In the genomic region with DNA sequence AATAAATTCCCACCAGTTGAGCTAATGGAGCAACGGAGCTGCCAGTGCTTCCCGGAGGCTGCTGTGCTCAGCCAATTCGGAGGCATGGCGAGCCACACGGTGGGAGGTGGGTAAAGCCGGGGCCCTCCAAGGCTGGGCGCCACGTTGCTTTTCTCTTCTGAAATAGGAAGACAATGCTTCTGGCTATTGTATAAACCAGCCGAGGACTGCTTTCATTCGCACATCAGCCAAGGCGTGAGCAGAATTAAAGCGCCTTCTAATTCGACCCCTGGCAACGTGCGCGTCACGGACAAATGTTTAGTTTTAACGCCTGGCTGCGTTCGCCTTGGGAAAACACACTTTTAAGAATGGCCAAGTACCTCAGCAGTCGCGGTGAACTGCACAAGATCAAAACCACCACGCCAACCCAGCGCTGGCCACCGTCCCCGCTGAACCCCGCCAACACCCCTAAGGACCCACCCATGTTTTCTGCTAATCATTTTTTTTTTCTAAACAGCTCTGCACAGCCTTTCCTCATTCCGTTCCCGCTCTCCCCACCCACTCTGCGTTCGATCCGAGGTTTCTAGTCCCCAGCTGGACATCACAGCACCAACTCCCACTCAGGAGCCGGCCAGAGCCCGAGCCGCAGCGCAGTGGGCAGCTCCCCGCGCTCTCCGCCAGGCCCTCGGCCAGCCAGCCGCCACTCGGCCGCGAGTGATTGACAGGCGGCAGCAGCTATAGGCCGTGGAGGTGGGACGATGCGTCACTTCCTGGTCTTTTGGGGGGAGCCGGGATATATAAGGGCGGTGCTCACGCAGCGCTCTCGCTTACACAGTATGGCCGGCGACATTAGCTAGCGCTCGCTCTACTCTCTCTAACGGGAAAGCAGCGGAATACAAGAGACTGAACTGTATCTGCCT, we compare ENCODE assay signal across 8 cellular contexts. TPM values are rescaled to one million over a fixed set of nuclear protein-coding genes. Genes with fewer than 3 reads are reported as not detected.
A peak's percentile ranks its signal among the peaks of the same experiment; 100 is the strongest.
DNase-seq lines count a peak whose midpoint lies in the region; ATAC-seq, FAIRE-seq and TF ChIP-seq lines count a peak whose summit lies in the region.

A gene (plus strand): TSS at position 805 of the 899 bp plus-strand sequence. CDS start 321 bp downstream, outside the sequence.

- peaks cover 0 to 2% of the 10 kb centered on the region in 2 experiments for H3K27me3 ChIP-seq in endothelial cell of umbilical vein (ENCODE audit: control insufficient read depth in 2 of 2, insufficient read depth in 2 of 2, low read length in 2 of 2)

- peak within 1 kb of the TSS; percentile 92 for H2AFZ ChIP-seq in OCI-LY7 (ENCODE audit: low read length)
- peak within 1 kb of the TSS; percentile 93 for H2AFZ ChIP-seq in endothelial cell of umbilical vein (ENCODE audit: low read depth, low read length)

- no peak for TF ChIP-seq CTCF in D721Med (IDR thresholded peaks at IDR 0.05; ENCODE audit: insufficient read depth, missing control alignments)
- no peak for TF ChIP-seq CTCF in OCI-LY7 (conservative IDR thresholded peaks at IDR 0.05; ENCODE audit: low read length)
- TF ChIP-seq CTCF in endothelial cell of umbilical vein (IDR thresholded peaks at IDR 0.05; ENCODE audit: extremely low read depth in 1 of 2, insufficient read depth in 1 of 2, low read depth in 1 of 2, low read length in 2 of 2): no peak

- H3K9me3 ChIP-seq in OCI-LY7 (ENCODE audit: low read length): no peaks in the 10 kb centered on the region
- no peaks in the 10 kb centered on the region for H3K9me3 ChIP-seq in endothelial cell of umbilical vein (replicated peaks; ENCODE audit: control insufficient read depth, insufficient read depth, low read length)

- DNase-seq in D721Med (ENCODE audit: insufficient read length, low spot score) (peak; percentile 78), HuH-7.5 (ENCODE audit: low spot score) (peak; percentile 95), OCI-LY7 (ENCODE audit: low spot score) (peak; percentile 98), activated T-cell treated with anti-CD3 and anti-CD28 coated beads for 1 hour (ENCODE audit: low read depth) (peak; percentile 90), endothelial cell of umbilical vein (ENCODE audit: low read depth, low spot score) (peak; percentile 97), middle frontal gyrus (ENCODE audit: extremely low spot score, low spot score) (peak; percentile 95)
- DNase-seq in stimulated activated CD8-positive, alpha-beta memory T cell treated with anti-CD3 and anti-CD28 coated beads, Interleukin-2, amount 100 ng/mL, for 48 hours (ENCODE audit: low read depth in 2 of 2): peak; percentile 86 to 88

- peak within 1 kb of the TSS; percentile 94 for H3K4me3 ChIP-seq in OCI-LY7 (ENCODE audit: low read depth, low read length, poor library complexity, severe bottlenecking)
- H3K4me3 ChIP-seq in endothelial cell of umbilical vein (replicated peaks in 1 of 3; ENCODE audit: insufficient read depth in 1 of 3, low read depth in 1 of 3, low read length in 3 of 3): peak within 1 kb of the TSS; percentile 85 to 92 (median 90)

- peak within 1 kb of the TSS; percentile 76 for H3K9ac ChIP-seq in endothelial cell of umbilical vein (replicated peaks; ENCODE audit: extremely low read depth, insufficient read depth, low read length)

- H3K9me2 ChIP-seq in OCI-LY7 (ENCODE audit: insufficient read depth, low read length): no peaks in the 10 kb centered on the region

- FAIRE-seq in D721Med (lab: Jason Lieb, UNC): no peak
- FAIRE-seq in endothelial cell of umbilical vein (lab: Jason Lieb, UNC): peak; percentile 84

- H3K27ac ChIP-seq in OCI-LY7 (ENCODE audit: low read depth, low read length, poor library complexity, severe bottlenecking) (peak within 1 kb of the TSS; percentile 73), endothelial cell of umbilical vein (ENCODE audit: insufficient read depth, low read depth, low read length) (peak within 1 kb of the TSS; percentile 60)

- peaks cover 23% of the 10 kb centered on the region for H3K4me1 ChIP-seq in OCI-LY7 (ENCODE audit: insufficient read depth, low read length, poor library complexity, severe bottlenecking)
- peaks cover 34% of the 10 kb centered on the region for H3K4me1 ChIP-seq in endothelial cell of umbilical vein (ENCODE audit: control insufficient read depth, extremely low read depth, insufficient read depth, low read length)

- ATAC-seq in GM21526 (IDR thresholded peaks at IDR 0.05; ENCODE audit: low FRiP score, unreplicated experiment): peak; percentile 65

- peak; percentile 100 for TF ChIP-seq POLR2A in endothelial cell of umbilical vein (IDR thresholded peaks at IDR 0.05; ENCODE audit: low read depth, low read length)

- intact Hi-C loops in OCI-LY7 (cut with micrococcal nuclease; ENCODE audit: unreplicated experiment) (loop anchor here (1.0 to 10.0 kb wide), 4 partner anchors 59 to 689 kb away; a partner anchor contains a TSS), endothelial cell of umbilical vein (cut with micrococcal nuclease) (loop anchor here (1.0 kb wide), 4 partner anchors 84 to 346 kb away; a partner anchor contains a TSS)

- POLR2A ChIA-PET in OCI-LY7 (lab: Charles Lee) (interaction anchor here (0.5 to 3.7 kb wide), 30 partner anchors 8 to 848 kb away, joined by 3 to 69 read pairs (median 4); a partner anchor contains a TSS), endothelial cell of umbilical vein (lab: Charles Lee) (interaction anchor here (0.6 to 2.2 kb wide), 38 partner anchors 9 to 1392 kb away, joined by 3 to 133 read pairs (median 4); a partner anchor contains a TSS)

- dilution Hi-C loops in endothelial cell of umbilical vein (cut with MboI; ENCODE audit: extremely low pct_ligation_motif_present, low sequenced_read_pairs): no loop called here

- H3K4me2 ChIP-seq in OCI-LY7 (ENCODE audit: low read length): peak within 1 kb of the TSS; percentile 91
- H3K4me2 ChIP-seq in endothelial cell of umbilical vein (ENCODE audit: insufficient read depth, low read length): peak within 1 kb of the TSS; percentile 77

- CTCF ChIA-PET in OCI-LY7 (lab: Charles Lee; ENCODE audit: unreplicated experiment): no interaction called here
- CTCF ChIA-PET in endothelial cell of umbilical vein (lab: Charles Lee): interaction anchor here (0.8 to 3.3 kb wide), 12 partner anchors 8 to 346 kb away, joined by 3 to 23 read pairs (median 4); a partner anchor contains a TSS

- no peaks in the 10 kb centered on the region for H3K9me1 ChIP-seq in endothelial cell of umbilical vein (replicated peaks; ENCODE audit: control insufficient read depth, extremely low read depth, insufficient read depth, low read length)

- BruUV-seq in OCI-LY7 (replicated peaks; lab: Mats Ljungman, UMichigan): TSS peak; percentile 83
- BruUV-seq in endothelial cell of umbilical vein (replicated peaks; lab: Mats Ljungman, UMichigan): no TSS peak

- H4K20me1 ChIP-seq in OCI-LY7 (ENCODE audit: insufficient read depth, low read length): peaks cover 35% of the 10 kb centered on the region
- peaks cover 15% of the 10 kb centered on the region for H4K20me1 ChIP-seq in endothelial cell of umbilical vein (replicated peaks; ENCODE audit: control insufficient read depth, extremely low read depth, insufficient read depth, low read length)

- H3K36me3 ChIP-seq in OCI-LY7 (ENCODE audit: insufficient read depth, low read length) (peaks cover 29% of the 10 kb centered on the region), endothelial cell of umbilical vein (ENCODE audit: control insufficient read depth in 2 of 2, extremely low read depth in 1 of 2, insufficient read depth in 2 of 2, low read length in 2 of 2) (no peaks in the 10 kb centered on the region)

- H3K79me2 ChIP-seq in OCI-LY7 (ENCODE audit: insufficient read depth, low read depth, low read length) (peaks cover 54% of the 10 kb centered on the region), endothelial cell of umbilical vein (ENCODE audit: control insufficient read depth, insufficient read depth, low read length) (peaks cover 46% of the 10 kb centered on the region)

TF ChIP-seq in endothelial cell of umbilical vein, 7 proteins besides CTCF, POLR2A, EP300 and RAD21:
- peak; percentile 99 for TF ChIP-seq POLR2AphosphoS5 (IDR thresholded peaks at IDR 0.05; ENCODE audit: insufficient read depth, low read depth, low read length)
- TF ChIP-seq GATA2 (IDR thresholded peaks at IDR 0.05; ENCODE audit: insufficient read depth, insufficient read length, low read depth, low read length): no peak
- TF ChIP-seq FOS (IDR thresholded peaks at IDR 0.05; ENCODE audit: borderline replicate concordance, insufficient read depth, low read length): peak; percentile 18
- no peak for TF ChIP-seq MYC (IDR thresholded peaks at IDR 0.05; ENCODE audit: low read depth, low read length)
- TF ChIP-seq, protein P1, sequence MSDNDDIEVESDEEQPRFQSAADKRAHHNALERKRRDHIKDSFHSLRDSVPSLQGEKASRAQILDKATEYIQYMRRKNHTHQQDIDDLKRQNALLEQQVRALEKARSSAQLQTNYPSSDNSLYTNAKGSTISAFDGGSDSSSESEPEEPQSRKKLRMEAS (IDR thresholded peaks at IDR 0.05; ENCODE audit: insufficient read depth, insufficient read length): no peak

RNA-seq across cellular contexts. Expression of the gene that starts here (rescaled TPM):
- total RNA-seq in OCI-LY7 (2014; rRNA removed; shearing (Covaris generic)): 64.2 and 74.3 TPM in 2 replicates
- total RNA-seq in OCI-LY7 (2022) (76.9 and 90.0 TPM in 2 replicates), endothelial cell of umbilical vein (44.2 and 48.2 TPM in 2 replicates)
- 10.7 and 13.1 TPM in 2 replicates for polyA plus RNA-seq in endothelial cell of umbilical vein
- 17.4 and 18.9 TPM in 2 replicates for polyA plus RNA-seq in endothelial cell of umbilical vein (2011; cell fraction: cytosol; rRNA removed)
- 11.1 and 20.7 TPM in 2 replicates for polyA plus RNA-seq in endothelial cell of umbilical vein (2011; cell fraction: nucleus; rRNA removed)
- 27.1 and 43.1 TPM in 2 replicates for polyA plus RNA-seq in endothelial cell of umbilical vein (2012)
- polyA minus RNA-seq in endothelial cell of umbilical vein: 22.0 and 26.9 TPM in 2 replicates
- 72.6 TPM for polyA minus RNA-seq in endothelial cell of umbilical vein (2011; cell fraction: cytosol; rRNA and poly(A)+ RNA removed)
- polyA minus RNA-seq in endothelial cell of umbilical vein (2011; cell fraction: nucleus; rRNA and poly(A)+ RNA removed): 16.7 and 26.7 TPM in 2 replicates

Comparison
In these comparisons a context has a peak if more than half of its experiments do, and no peak if none do; other contexts are left out.
1. Peak in every context shown above with its lines: DNase-seq, ATAC-seq, H3K4me3 ChIP-seq and H3K27ac ChIP-seq.